In genomic region chr18:78565240-78565639, GRCh38 we compare ENCODE assay signal across 17 cellular contexts.
DNase-seq lines count a peak whose midpoint lies in the region; ATAC-seq, FAIRE-seq and TF ChIP-seq lines count a peak whose summit lies in the region.
"Had no signal": no experiment of that assay in that cellular context is flagged by ENCODE, and none has a peak within 500 bp of the region (broad histone marks: within the 10 kb centered on the region; RNA-seq: fewer than 3 reads in every experiment).

No MANE protein-coding gene starts in this region.

- H2AFZ ChIP-seq in endothelial cell of umbilical vein (ENCODE audit: low read depth, low read length) (no peak overlapping the region), neuronal stem cell (ENCODE audit: low read length) (no peak overlapping the region)
- H2AFZ ChIP-seq: GM23248 had no signal

- H3K79me1 ChIP-seq in neuronal stem cell (ENCODE audit: low read depth, low read length): peaks cover 3% of the 10 kb centered on the region

- no peak overlapping the region for H3K27ac ChIP-seq in endothelial cell of umbilical vein (ENCODE audit: insufficient read depth, low read depth, low read length)
- H3K27ac ChIP-seq in neuronal stem cell (replicated peaks; ENCODE audit: low read length): no peak overlapping the region
- H3K27ac ChIP-seq: BLaER1 treated with 17β-estradiol and CSF1 and Interleukin-3, amounts not matched to agents 10 nM and 100 nM; GM23248 had no signal

- H4K20me1 ChIP-seq in endothelial cell of umbilical vein (replicated peaks; ENCODE audit: control insufficient read depth, extremely low read depth, insufficient read depth, low read length): no peaks in the 10 kb centered on the region

- DNase-seq in stimulated activated naive CD8-positive, alpha-beta T cell treated with anti-CD3 and anti-CD28 coated beads, Interleukin-15, Interleukin-2, amounts not matched to agents 100 U/mL and 50 U/mL, for 24 hours: no peak
- no peak for DNase-seq in stimulated activated naive CD8-positive, alpha-beta T cell treated with anti-CD3 and anti-CD28 coated beads, Interleukin-15, amount 100 ng/mL, for 72 hours
- DNase-seq in endothelial cell of umbilical vein (ENCODE audit: low read depth, low spot score) (no peak), neuronal stem cell (ENCODE audit: low spot score) (no peak), OCI-M1 (lab: John Stamatoyannopoulos, UW) (no peak), lower leg skin (ENCODE audit: low spot score in 2 of 2) (no peak)
- no peak for DNase-seq in activated CD8-positive, alpha-beta T cell treated with anti-CD3 and anti-CD28 coated beads, Interleukin-2, amount 10 ng/mL, durations not matched to agents 7 days and 5 days
- DNase-seq: Calu3; CD8-positive, alpha-beta T cell; DMS79 treated with DMSO at 0.1 percent for 48 hours; GF-D8; GM23248; HCEC 1CT; IMR-90 had no signal

- no peaks in the 10 kb centered on the region for H3K9me1 ChIP-seq in endothelial cell of umbilical vein (replicated peaks; ENCODE audit: control insufficient read depth, extremely low read depth, insufficient read depth, low read length)

- no peak overlapping the region for H3K23ac ChIP-seq in neuronal stem cell (ENCODE audit: low read depth, low read length, poor library complexity)

- CTCF ChIA-PET in endothelial cell of umbilical vein (lab: Charles Lee): no interaction called here
- CTCF ChIA-PET in activated CD8-positive, alpha-beta T cell treated with anti-CD3 and anti-CD28 coated beads, Interleukin-2, amount 10 ng/mL, durations not matched to agents 7 days and 5 days (lab: Charles Lee): no interaction called here

- peak overlapping the region; percentile 63 for H2BK12ac ChIP-seq in neuronal stem cell (ENCODE audit: low read length)

- no peak for FAIRE-seq in endothelial cell of umbilical vein (lab: Jason Lieb, UNC)
- FAIRE-seq: H54 had no signal

- no peaks in the 10 kb centered on the region for H3K36me3 ChIP-seq in endothelial cell of umbilical vein (ENCODE audit: control insufficient read depth in 2 of 2, extremely low read depth in 1 of 2, insufficient read depth in 2 of 2, low read length in 2 of 2)
- H3K36me3 ChIP-seq in neuronal stem cell (replicated peaks in 1 of 2; ENCODE audit: control insufficient read depth in 2 of 2, insufficient read depth in 2 of 2, low read length in 2 of 2): peaks cover 0 to 2% of the 10 kb centered on the region in 2 donors
- H3K36me3 ChIP-seq: BLaER1 treated with 17β-estradiol and CSF1 and Interleukin-3, amounts not matched to agents 10 nM and 100 nM had no signal

- H3K4me3 ChIP-seq in endothelial cell of umbilical vein (replicated peaks in 1 of 3; ENCODE audit: insufficient read depth in 1 of 3, low read depth in 1 of 3, low read length in 3 of 3) (no peak overlapping the region), neuronal stem cell (ENCODE audit: low read length in 2 of 2) (peak overlapping the region in 1 of 2 donors; percentile 74), lower leg skin (ENCODE audit: low read depth, poor library complexity, severe bottlenecking) (no peak overlapping the region)
- H3K4me3 ChIP-seq: BLaER1 treated with 17β-estradiol and CSF1 and Interleukin-3, amounts not matched to agents 10 nM and 100 nM; GM23248 had no signal

- WGBS in neuronal stem cell (ENCODE audit: extremely low coverage in 2 of 2, insufficient read length in 2 of 2, insufficient replicate concordance in 1 of 2), 2 donors: no CpG with 5 or more reads among the region's 5 CpGs
- 88 to 90% methylated on average over 5 of the region's 5 CpGs for WGBS in lower leg skin, 2 donors

- dilution Hi-C loops in endothelial cell of umbilical vein (cut with MboI; ENCODE audit: extremely low pct_ligation_motif_present, low sequenced_read_pairs): no loop called here

- H2BK15ac ChIP-seq in neuronal stem cell (ENCODE audit: low read length): no peak overlapping the region

- H3K4me3 Mint-ChIP-seq in stimulated activated naive CD8-positive, alpha-beta T cell treated with anti-CD3 and anti-CD28 coated beads, Interleukin-15, amount 100 ng/mL, for 72 hours: no peak overlapping the region
- no peak overlapping the region for H3K4me3 Mint-ChIP-seq in activated CD8-positive, alpha-beta T cell treated with anti-CD3 and anti-CD28 coated beads, Interleukin-2, amount 10 ng/mL, durations not matched to agents 7 days and 5 days
- H3K4me3 Mint-ChIP-seq: B cell; CD8-positive, alpha-beta T cell had no signal

- no peak overlapping the region for H3K27ac Mint-ChIP-seq in stimulated activated naive CD8-positive, alpha-beta T cell treated with anti-CD3 and anti-CD28 coated beads, Interleukin-15, amount 100 ng/mL, for 72 hours
- no peak overlapping the region for H3K27ac Mint-ChIP-seq in activated CD8-positive, alpha-beta T cell treated with anti-CD3 and anti-CD28 coated beads, Interleukin-2, amount 10 ng/mL, durations not matched to agents 7 days and 5 days
- H3K27ac Mint-ChIP-seq: B cell; CD8-positive, alpha-beta T cell had no signal

- no peaks in the 10 kb centered on the region for H3K79me2 ChIP-seq in endothelial cell of umbilical vein (ENCODE audit: control insufficient read depth, insufficient read depth, low read length)

- H2AK5ac ChIP-seq in neuronal stem cell (ENCODE audit: low read depth, low read length): peak overlapping the region; percentile 1

- H3K9me3 Mint-ChIP-seq in stimulated activated naive CD8-positive, alpha-beta T cell treated with anti-CD3 and anti-CD28 coated beads, Interleukin-15, amount 100 ng/mL, for 72 hours: peaks cover 7 to 28% of the 10 kb centered on the region in 2 donors
- H3K9me3 Mint-ChIP-seq in activated CD8-positive, alpha-beta T cell treated with anti-CD3 and anti-CD28 coated beads, Interleukin-2, amount 10 ng/mL, durations not matched to agents 7 days and 5 days (ENCODE audit: insufficient read depth): peaks cover 5% of the 10 kb centered on the region

- H2BK120ac ChIP-seq in neuronal stem cell (ENCODE audit: low read depth, low read length): no peak overlapping the region

- intact Hi-C loops in endothelial cell of umbilical vein (cut with micrococcal nuclease) (no loop called here), lower leg skin (cut with DNase I; ENCODE audit: low total_unique reads) (no loop called here)

- H4K91ac ChIP-seq in neuronal stem cell (ENCODE audit: low read depth, low read length, poor library complexity): no peak overlapping the region

- no peak for TF ChIP-seq POLR2A in endothelial cell of umbilical vein (IDR thresholded peaks at IDR 0.05; ENCODE audit: low read depth, low read length)
- no peak for TF ChIP-seq POLR2A in lower leg skin (IDR thresholded peaks at IDR 0.05)

- peak; percentile 9 for ATAC-seq in stimulated activated naive CD8-positive, alpha-beta T cell treated with anti-CD3 and anti-CD28 coated beads, Interleukin-15, Interleukin-2, amounts not matched to agents 100 U/mL and 50 U/mL, for 24 hours
- no peak for ATAC-seq in stimulated activated naive CD8-positive, alpha-beta T cell treated with anti-CD3 and anti-CD28 coated beads, Interleukin-15, amount 100 ng/mL, for 72 hours
- no peak for ATAC-seq in activated CD8-positive, alpha-beta T cell treated with anti-CD3 and anti-CD28 coated beads, Interleukin-2, amount 10 ng/mL, durations not matched to agents 7 days and 5 days
- ATAC-seq: CD8-positive, alpha-beta T cell had no signal

- no TSS peak for BruUV-seq in endothelial cell of umbilical vein (replicated peaks; lab: Mats Ljungman, UMichigan)

- H3K4me1 Mint-ChIP-seq in stimulated activated naive CD8-positive, alpha-beta T cell treated with anti-CD3 and anti-CD28 coated beads, Interleukin-15, amount 100 ng/mL, for 72 hours: no peaks in the 10 kb centered on the region
- no peaks in the 10 kb centered on the region for H3K4me1 Mint-ChIP-seq in activated CD8-positive, alpha-beta T cell treated with anti-CD3 and anti-CD28 coated beads, Interleukin-2, amount 10 ng/mL, durations not matched to agents 7 days and 5 days (ENCODE audit: low read depth)
- H3K4me1 Mint-ChIP-seq: B cell had no signal

- H3K27me3 Mint-ChIP-seq in stimulated activated naive CD8-positive, alpha-beta T cell treated with anti-CD3 and anti-CD28 coated beads, Interleukin-15, amount 100 ng/mL, for 72 hours: peaks cover 19% of the 10 kb centered on the region
- no peaks in the 10 kb centered on the region for H3K27me3 Mint-ChIP-seq in activated CD8-positive, alpha-beta T cell treated with anti-CD3 and anti-CD28 coated beads, Interleukin-2, amount 10 ng/mL, durations not matched to agents 7 days and 5 days (ENCODE audit: low read depth)
- H3K27me3 Mint-ChIP-seq: B cell had no signal

- H4K8ac ChIP-seq in neuronal stem cell (ENCODE audit: low read depth, low read length): no peak overlapping the region

- no peak overlapping the region for H2BK5ac ChIP-seq in neuronal stem cell (ENCODE audit: low read length)

- peak overlapping the region; percentile 50 for H3K18ac ChIP-seq in neuronal stem cell (ENCODE audit: low read length)

- H3K36me3 Mint-ChIP-seq in activated CD8-positive, alpha-beta T cell treated with anti-CD3 and anti-CD28 coated beads, Interleukin-2, amount 10 ng/mL, durations not matched to agents 7 days and 5 days (ENCODE audit: low read depth): no peaks in the 10 kb centered on the region
- H3K36me3 Mint-ChIP-seq: CD8-positive, alpha-beta T cell had no signal

- H3K9ac ChIP-seq in endothelial cell of umbilical vein (replicated peaks; ENCODE audit: extremely low read depth, insufficient read depth, low read length): no peak overlapping the region
- peak overlapping the region; percentile 74 for H3K9ac ChIP-seq in neuronal stem cell (ENCODE audit: low read depth, low read length, poor library complexity)
- H3K9ac ChIP-seq: BLaER1 treated with 17β-estradiol and CSF1 and Interleukin-3, amounts not matched to agents 10 nM and 100 nM; GM23248 had no signal

- no peaks in the 10 kb centered on the region for H3K27me3 ChIP-seq in endothelial cell of umbilical vein (ENCODE audit: control insufficient read depth in 2 of 2, insufficient read depth in 2 of 2, low read length in 2 of 2)
- H3K27me3 ChIP-seq in neuronal stem cell (ENCODE audit: control insufficient read depth in 3 of 3, insufficient read depth in 3 of 3, low read depth in 1 of 3, low read length in 3 of 3): peaks cover 0 to 12% (median 2%) of the 10 kb centered on the region in 3 experiments
- H3K27me3 ChIP-seq: BLaER1 treated with 17β-estradiol and CSF1 and Interleukin-3, amounts not matched to agents 10 nM and 100 nM had no signal

- H3K4ac ChIP-seq in neuronal stem cell (ENCODE audit: low read length): no peak overlapping the region

- TF ChIP-seq CTCF in endothelial cell of umbilical vein (IDR thresholded peaks at IDR 0.05; ENCODE audit: extremely low read depth in 1 of 2, insufficient read depth in 1 of 2, low read depth in 1 of 2, low read length in 2 of 2) (no peak), lower leg skin (IDR thresholded peaks at IDR 0.05) (no peak)

- H3K9me3 ChIP-seq in endothelial cell of umbilical vein (replicated peaks; ENCODE audit: control insufficient read depth, insufficient read depth, low read length): peaks cover 3% of the 10 kb centered on the region
- H3K9me3 ChIP-seq in neuronal stem cell (replicated peaks in 1 of 2; ENCODE audit: control insufficient read depth in 2 of 2, insufficient read depth in 1 of 2, low read depth in 1 of 2, low read length in 2 of 2): peaks cover 0 to 2% of the 10 kb centered on the region in 2 donors

- H3K14ac ChIP-seq in neuronal stem cell (ENCODE audit: low read length): peak overlapping the region; percentile 91

- H3K4me1 ChIP-seq in endothelial cell of umbilical vein (ENCODE audit: control insufficient read depth, extremely low read depth, insufficient read depth, low read length) (no peaks in the 10 kb centered on the region), neuronal stem cell (ENCODE audit: control insufficient read depth in 2 of 2, insufficient read depth in 1 of 2, low read depth in 1 of 2, low read length in 2 of 2) (peaks cover 6 to 16% of the 10 kb centered on the region in 2 donors)

- POLR2A ChIA-PET in endothelial cell of umbilical vein (lab: Charles Lee): no interaction called here
- POLR2A ChIA-PET in activated CD8-positive, alpha-beta T cell treated with anti-CD3 and anti-CD28 coated beads, Interleukin-2, amount 10 ng/mL, durations not matched to agents 7 days and 5 days (lab: Charles Lee): no interaction called here

- H3K4me2 ChIP-seq in endothelial cell of umbilical vein (ENCODE audit: insufficient read depth, low read length) (no peak overlapping the region), neuronal stem cell (ENCODE audit: insufficient read depth, low read length, poor library complexity, severe bottlenecking) (no peak overlapping the region)
- H3K4me2 ChIP-seq: BLaER1 treated with 17β-estradiol and CSF1 and Interleukin-3, amounts not matched to agents 10 nM and 100 nM had no signal
